9 cellular contexts compared by ENCODE assay signal in genomic region chr6:137869781-137870180, GRCh38. TPM values are rescaled to one million over a fixed set of nuclear protein-coding genes. Genes with fewer than 3 reads are reported as not detected.
DNase-seq lines count a peak whose midpoint lies in the region; ATAC-seq and TF ChIP-seq lines count a peak whose summit lies in the region.
"Had no signal": no experiment of that assay in that cellular context is flagged by ENCODE, and none has a peak within 500 bp of the region (broad histone marks: within the 10 kb centered on the region; RNA-seq: fewer than 3 reads in every experiment).

No MANE protein-coding gene starts in this region.

- H3K27me3 ChIP-seq in breast epithelium (no peaks in the 10 kb centered on the region), muscle layer of duodenum (ENCODE audit: low read depth, low read length) (no peaks in the 10 kb centered on the region)

- peak overlapping the region; percentile 91 for H3K4me3 ChIP-seq in AG09309 (ENCODE audit: control insufficient read depth, low read depth, low read length)
- peak overlapping the region; percentile 82 to 86 (median 85) for H3K4me3 ChIP-seq in breast epithelium
- peak overlapping the region; percentile 86 to 95 for H3K4me3 ChIP-seq in muscle layer of duodenum (ENCODE audit: low read depth in 1 of 2, low read length in 2 of 2)

- no peak for ATAC-seq in GM21528 (IDR thresholded peaks at IDR 0.05; ENCODE audit: low FRiP score, unreplicated experiment)
- no peak for ATAC-seq in GM18870 (IDR thresholded peaks at IDR 0.05; ENCODE audit: unreplicated experiment)
- ATAC-seq: left lobe of liver had no signal

- H3K36me3 ChIP-seq in KOPT-K1 (ENCODE audit: insufficient read depth, low read length) (peaks cover 43% of the 10 kb centered on the region), breast epithelium (no peaks in the 10 kb centered on the region), muscle layer of duodenum (ENCODE audit: control insufficient read depth in 1 of 2, insufficient read depth in 2 of 2, low read length in 2 of 2) (peaks cover 3 to 24% of the 10 kb centered on the region in 2 donors)

- no peaks in the 10 kb centered on the region for H3K4me1 ChIP-seq in breast epithelium
- H3K4me1 ChIP-seq in muscle layer of duodenum (ENCODE audit: control insufficient read depth in 1 of 2, insufficient read depth in 2 of 2, low read length in 2 of 2) = peaks cover 7 to 46% of the 10 kb centered on the region in 2 donors

- TF ChIP-seq POLR2A in breast epithelium (IDR thresholded peaks at IDR 0.05) = no peak

- TF ChIP-seq CTCF in AG09309 (IDR thresholded peaks at IDR 0.05; ENCODE audit: control insufficient read depth, insufficient read depth, low read depth, low read length, missing control alignments) (no peak), breast epithelium (IDR thresholded peaks at IDR 0.05) (no peak), GM10266 (IDR thresholded peaks at IDR 0.05; ENCODE audit: control insufficient read depth, insufficient read depth, low read depth, missing control alignments) (no peak)

- peak overlapping the region; percentile 98 for H3K27ac ChIP-seq in KOPT-K1 (ENCODE audit: low read depth, low read length, poor library complexity, severe bottlenecking)
- H3K27ac ChIP-seq in breast epithelium = no peak overlapping the region
- peak overlapping the region; percentile 7 for H3K27ac ChIP-seq in muscle layer of duodenum (ENCODE audit: low read length)

- H3K9me3 ChIP-seq in KOPT-K1 (ENCODE audit: insufficient read depth, low read length, poor library complexity, severe bottlenecking) = no peaks in the 10 kb centered on the region
- no peaks in the 10 kb centered on the region for H3K9me3 ChIP-seq in breast epithelium
- no peaks in the 10 kb centered on the region for H3K9me3 ChIP-seq in muscle layer of duodenum (ENCODE audit: control insufficient read depth in 1 of 2, low read length in 2 of 2)

- intact Hi-C loops in breast epithelium (cut with DNase I; ENCODE audit: low total_unique reads) = no loop called here

- DNase-seq in AG09309 (ENCODE audit: low read depth) = no peak
- no peak for DNase-seq in breast epithelium (ENCODE audit: low spot score in 2 of 2)
- no peak for DNase-seq in GM10266 (ENCODE audit: extremely low spot score)
- DNase-seq in NCI-H1417 treated with DMSO at 0.1 percent for 48 hours (lab: John Stamatoyannopoulos, UW) = no peak

RNA-seq across cellular contexts. Expression of gene TNFAIP3, which starts 2.7 kb away (rescaled TPM):
- total RNA-seq in breast epithelium = 10 to 100 TPM; 21.3 to 50.5 (median 25.9) TPM

Comparison
In these comparisons a context has a peak if more than half of its experiments do, and no peak if none do; other contexts are left out.
1. H3K27ac ChIP-seq: peak in KOPT-K1 (single experiment) and muscle layer of duodenum (single experiment); none in breast epithelium (0 of 2).
2. Peak in every context shown above with its lines, with median percentiles within 50 percentile points of each other: H3K4me3 ChIP-seq.